ENCODE assay signal across 8 cellular contexts in the genomic region with DNA sequence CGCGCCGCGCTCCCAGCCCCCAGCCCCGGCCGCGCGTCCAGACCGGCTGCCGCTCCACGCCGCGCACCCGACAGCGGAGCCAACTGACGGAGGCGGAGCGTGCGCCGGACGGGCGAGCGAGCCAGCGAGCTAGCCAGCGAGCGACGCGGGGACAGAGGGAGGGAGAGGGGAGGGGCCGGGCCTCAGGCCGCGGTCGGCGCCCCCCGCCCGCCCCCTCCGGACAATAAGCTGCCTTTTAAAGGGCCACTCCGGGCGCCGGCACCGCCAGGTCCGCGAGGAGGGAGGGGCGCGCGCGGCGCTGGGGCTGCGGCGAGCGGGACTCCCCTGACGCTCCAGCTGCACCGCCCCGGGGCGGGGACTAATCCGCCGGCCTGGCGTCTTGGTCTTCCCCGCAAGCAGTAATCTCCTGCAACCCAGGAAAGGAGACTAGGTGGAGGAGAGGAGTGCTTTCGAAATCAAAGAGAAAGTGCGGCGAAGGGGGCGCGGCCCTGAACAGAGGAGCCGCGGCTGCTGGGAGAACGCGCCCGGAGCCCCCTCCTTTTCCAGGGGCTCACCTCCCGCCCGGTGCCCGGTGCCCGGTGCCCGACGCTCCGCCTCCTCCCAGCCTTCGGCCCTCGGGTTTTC. TPM values are rescaled to one million over a fixed set of nuclear protein-coding genes. Genes with fewer than 3 reads are reported as not detected.
DNase-seq lines count a peak whose midpoint lies in the region; TF ChIP-seq lines count a peak whose summit lies in the region.

A gene with protein sequence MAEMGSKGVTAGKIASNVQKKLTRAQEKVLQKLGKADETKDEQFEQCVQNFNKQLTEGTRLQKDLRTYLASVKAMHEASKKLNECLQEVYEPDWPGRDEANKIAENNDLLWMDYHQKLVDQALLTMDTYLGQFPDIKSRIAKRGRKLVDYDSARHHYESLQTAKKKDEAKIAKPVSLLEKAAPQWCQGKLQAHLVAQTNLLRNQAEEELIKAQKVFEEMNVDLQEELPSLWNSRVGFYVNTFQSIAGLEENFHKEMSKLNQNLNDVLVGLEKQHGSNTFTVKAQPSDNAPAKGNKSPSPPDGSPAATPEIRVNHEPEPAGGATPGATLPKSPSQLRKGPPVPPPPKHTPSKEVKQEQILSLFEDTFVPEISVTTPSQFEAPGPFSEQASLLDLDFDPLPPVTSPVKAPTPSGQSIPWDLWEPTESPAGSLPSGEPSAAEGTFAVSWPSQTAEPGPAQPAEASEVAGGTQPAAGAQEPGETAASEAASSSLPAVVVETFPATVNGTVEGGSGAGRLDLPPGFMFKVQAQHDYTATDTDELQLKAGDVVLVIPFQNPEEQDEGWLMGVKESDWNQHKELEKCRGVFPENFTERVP (minus strand): TSS at position 157 of the 624 bp plus-strand sequence. CDS start 211 bp downstream, outside the sequence.

- peak within 1 kb of the TSS; percentile 2 for H3K4ac ChIP-seq in trophoblast cell (ENCODE audit: low read depth, low read length)

- H3K79me2 ChIP-seq in trophoblast cell (ENCODE audit: control insufficient read depth, insufficient read depth, low read length, poor library complexity), result peaks cover 3% of the 10 kb centered on the region

- peak within 1 kb of the TSS; percentile 58 for H2AFZ ChIP-seq in trophoblast cell (ENCODE audit: insufficient read depth, low read length, poor library complexity)

- H3K27me3 ChIP-seq in trophoblast cell (ENCODE audit: insufficient read depth, low read length) (no peaks in the 10 kb centered on the region), tibial nerve (no peaks in the 10 kb centered on the region)

- H2BK12ac ChIP-seq in trophoblast cell (ENCODE audit: low read length), result peak within 1 kb of the TSS; percentile 35

- no peak within 1 kb of the TSS for H3K23ac ChIP-seq in trophoblast cell (ENCODE audit: low read length)

- H3K9ac ChIP-seq in trophoblast cell (ENCODE audit: low read length), result peak within 1 kb of the TSS; percentile 38

- H3K18ac ChIP-seq in trophoblast cell (ENCODE audit: low read length), result peak within 1 kb of the TSS; percentile 28

- WGBS in adipose tissue, 3 donors, result 0 to 1% (median 0%) methylated on average over 52 to 76 of the region's 77 CpGs
- WGBS in trophoblast cell (ENCODE audit: extremely low coverage, insufficient coverage, insufficient read length), result no CpG with 5 or more reads among the region's 77 CpGs
- WGBS in tibial nerve, 2 donors, result 0 to 1% methylated on average over 49 to 50 of the region's 77 CpGs

- no peaks in the 10 kb centered on the region for H3K36me3 ChIP-seq in trophoblast cell (ENCODE audit: control insufficient read depth in 1 of 2, insufficient read depth in 2 of 2, low read length in 2 of 2)
- no peaks in the 10 kb centered on the region for H3K36me3 ChIP-seq in tibial nerve

- peak; percentile 13 to 82 for TF ChIP-seq EP300 in tibial nerve (IDR thresholded peaks at IDR 0.05)

- peaks cover 2% of the 10 kb centered on the region for H3K9me3 ChIP-seq in trophoblast cell (ENCODE audit: insufficient read depth, low read depth, low read length)
- H3K9me3 ChIP-seq in tibial nerve, result no peaks in the 10 kb centered on the region

- H3K27ac ChIP-seq in adipose tissue (ENCODE audit: low read depth, low read length), result no peak within 1 kb of the TSS
- no peak within 1 kb of the TSS for H3K27ac ChIP-seq in trophoblast cell (ENCODE audit: low read depth, low read length)
- peak within 1 kb of the TSS; percentile 82 to 93 (median 87) for H3K27ac ChIP-seq in tibial nerve

- peak within 1 kb of the TSS; percentile 31 for H2BK120ac ChIP-seq in trophoblast cell (ENCODE audit: insufficient read depth, low read length, poor library complexity)

- peak within 1 kb of the TSS; percentile 86 for H3K4me3 ChIP-seq in trophoblast cell (ENCODE audit: low read depth, low read length)
- peak within 1 kb of the TSS; percentile 61 to 78 (median 64) for H3K4me3 ChIP-seq in tibial nerve

- H3K4me2 ChIP-seq in trophoblast cell (ENCODE audit: low read length), result peak within 1 kb of the TSS; percentile 98

- TF ChIP-seq POLR2A in tibial nerve (IDR thresholded peaks at IDR 0.05), result peak; percentile 64 to 80

- peak; percentile 90 for DNase-seq in ELR (ENCODE audit: low read depth)
- peak; percentile 78 for DNase-seq in GOT3 (lab: John Stamatoyannopoulos, UW)
- peak; percentile 87 for DNase-seq in LHCN-M2 (ENCODE audit: low read depth)
- DNase-seq in SW480 (ENCODE audit: low spot score), result peak; percentile 82
- peak; percentile 87 for DNase-seq in cardiac septum (ENCODE audit: low spot score)
- peak; percentile 82 to 92 for DNase-seq in trophoblast cell
- DNase-seq in tibial nerve (ENCODE audit: low spot score in 2 of 2), result peak; percentile 67 to 79

- H4K12ac ChIP-seq in trophoblast cell (ENCODE audit: low read depth, low read length), result no peak within 1 kb of the TSS

- H2AK5ac ChIP-seq in trophoblast cell (ENCODE audit: low read length), result no peak within 1 kb of the TSS

- peak in 1 of 5 experiments; percentile 10 for TF ChIP-seq CTCF in tibial nerve (IDR thresholded peaks at IDR 0.05)

- no peak within 1 kb of the TSS for H2BK5ac ChIP-seq in trophoblast cell (ENCODE audit: low read depth, low read length, poor library complexity)

- H4K8ac ChIP-seq in trophoblast cell (ENCODE audit: low read depth, low read length), result peak within 1 kb of the TSS; percentile 39

- intact Hi-C loops in cardiac septum (cut with DNase I), result loop anchor here (5.0 kb wide), 1 partner anchor 40 kb away; no protein-coding TSS in a partner anchor

- peaks cover 8% of the 10 kb centered on the region for H3K79me1 ChIP-seq in trophoblast cell (ENCODE audit: low read length)

- H3K4me1 ChIP-seq in trophoblast cell (ENCODE audit: control insufficient read depth in 1 of 2, insufficient read depth in 2 of 2, low read length in 2 of 2) (peaks cover 11 to 17% of the 10 kb centered on the region in 2 experiments), tibial nerve (peaks cover 0 to 51% (median 23%) of the 10 kb centered on the region in 4 donors)

- H3K14ac ChIP-seq in trophoblast cell (ENCODE audit: low read length), result peak within 1 kb of the TSS; percentile 57

- peak within 1 kb of the TSS; percentile 5 for H4K91ac ChIP-seq in trophoblast cell (ENCODE audit: low read depth, low read length)

RNA-seq across cellular contexts. Expression of the gene that starts here (rescaled TPM):
- total RNA-seq in LHCN-M2 (2014; rRNA removed), result 139 and 174 TPM in 2 replicates
- 80.8 TPM for polyA plus RNA-seq in LHCN-M2 (2012)
- 10 to 100 TPM; 20.9 to 94.1 (median 78.8) TPM for polyA plus RNA-seq in adipose tissue
- 14.0 TPM for total RNA-seq in cardiac septum
- polyA plus RNA-seq in trophoblast cell (2013), result 6.7 and 7.6 TPM in 2 replicates
- total RNA-seq in tibial nerve, result 100 to 1,000 TPM in 2 of 4 donors, 10 to 100 TPM in 2; 95.7 to 146 (median 98.8) TPM

Comparison
In these comparisons a context has a peak if more than half of its experiments do, and no peak if none do; other contexts are left out.
1. H3K27ac ChIP-seq: peak in tibial nerve (4 of 4); none in adipose tissue (single experiment) and trophoblast cell (single experiment).
2. Peak in every context shown above with its lines, with median percentiles within 50 percentile points of each other: DNase-seq.